Comparison of ENCODE assay signal across 9 cellular contexts in genomic region chr3:113276581-113277080, GRCh38.
DNase-seq lines count a peak whose midpoint lies in the region; ATAC-seq and TF ChIP-seq lines count a peak whose summit lies in the region.
"Had no signal": no experiment of that assay in that cellular context is flagged by ENCODE, and none has a peak within 500 bp of the region (broad histone marks: within the 10 kb centered on the region; RNA-seq: fewer than 3 reads in every experiment).

No MANE protein-coding gene starts in this region.

- 0 out of 2 replicates have a peak overlapping the region, but pooled peaks have one; percentile 25 for H3K27ac ChIP-seq in OCI-LY3 (ENCODE audit: low read length)
- H3K27ac ChIP-seq in cingulate gyrus (ENCODE audit: low read depth, low read length): peak overlapping the region; percentile 65
- H3K27ac ChIP-seq in mucosa of rectum (ENCODE audit: low read depth in 2 of 2, low read length in 2 of 2): peak overlapping the region; percentile 55 to 57
- peak overlapping the region; percentile 75 to 88 for H3K27ac ChIP-seq in testis

- no peaks in the 10 kb centered on the region for H3K79me2 ChIP-seq in OCI-LY3 (ENCODE audit: low read length)

- ATAC-seq in HG02759 (IDR thresholded peaks at IDR 0.05; ENCODE audit: unreplicated experiment): no peak

- no peaks in the 10 kb centered on the region for H4K20me1 ChIP-seq in OCI-LY3 (ENCODE audit: insufficient read depth, low read length)

- H3K4me1 ChIP-seq in OCI-LY3 (ENCODE audit: low read length) (peaks cover 29% of the 10 kb centered on the region), mucosa of rectum (ENCODE audit: control insufficient read depth in 2 of 2, insufficient read depth in 2 of 2, low read length in 2 of 2) (peaks cover 0 to 3% of the 10 kb centered on the region in 2 donors), testis (peaks cover 15% of the 10 kb centered on the region)

- H3K27me3 ChIP-seq in OCI-LY3 (ENCODE audit: low read depth, low read length): no peaks in the 10 kb centered on the region
- H3K27me3 ChIP-seq in mucosa of rectum (ENCODE audit: control insufficient read depth in 2 of 2, insufficient read depth in 2 of 2, low read length in 2 of 2): no peaks in the 10 kb centered on the region
- H3K27me3 ChIP-seq in testis: no peaks in the 10 kb centered on the region

- TF ChIP-seq CTCF in OCI-LY3 (IDR thresholded peaks at IDR 0.05; ENCODE audit: low read depth, low read length): no peak
- no peak for TF ChIP-seq CTCF in testis (IDR thresholded peaks at IDR 0.05)

- no peak for DNase-seq in testis
- no peak for DNase-seq in activated T-cell treated with anti-CD3 and anti-CD28 coated beads for 4 hours
- no peak for DNase-seq in NCI-H1105 (lab: John Stamatoyannopoulos, UW)
- DNase-seq: activated naive CD4-positive, alpha-beta T cell treated with anti-CD3 and anti-CD28 coated beads, Interleukin-2, amount 50 U/mL, for 16 hours; T-helper 17 cell had no signal

- intact Hi-C loops in testis (cut with DNase I; ENCODE audit: low total_unique reads): no loop called here

- H3K4me3 ChIP-seq in OCI-LY3 (ENCODE audit: low read length) (peak overlapping the region; percentile 67), mucosa of rectum (ENCODE audit: low read length in 2 of 2) (peak overlapping the region in 1 of 2 donors; percentile 32), testis (no peak overlapping the region)

- peak overlapping the region; percentile 63; the same call in 1 of the 2 replicates for H2AFZ ChIP-seq in OCI-LY3 (ENCODE audit: low read depth, low read length)

- no peaks in the 10 kb centered on the region for H3K36me3 ChIP-seq in OCI-LY3 (replicated peaks; ENCODE audit: low read depth, low read length)
- no peaks in the 10 kb centered on the region for H3K36me3 ChIP-seq in mucosa of rectum (ENCODE audit: control insufficient read depth in 2 of 2, insufficient read depth in 2 of 2, low read length in 2 of 2)
- H3K36me3 ChIP-seq in testis (ENCODE audit: low read depth, missing control alignments): no peaks in the 10 kb centered on the region

- no peak for TF ChIP-seq POLR2A in testis (IDR thresholded peaks at IDR 0.05)

- WGBS in testis, 2 donors: 58 to 68% methylated on average over 7 of the region's 7 CpGs

- no peaks in the 10 kb centered on the region for H3K9me3 ChIP-seq in OCI-LY3 (ENCODE audit: insufficient read depth, low read length)
- no peaks in the 10 kb centered on the region for H3K9me3 ChIP-seq in mucosa of rectum (ENCODE audit: control insufficient read depth in 2 of 2, low read length in 2 of 2)
- no peaks in the 10 kb centered on the region for H3K9me3 ChIP-seq in testis

- peak overlapping the region; percentile 83 for H3K4me2 ChIP-seq in OCI-LY3 (ENCODE audit: low read length)

- peak overlapping the region; percentile 61 for H3K9ac ChIP-seq in OCI-LY3 (ENCODE audit: low read length)
- H3K9ac ChIP-seq in mucosa of rectum (ENCODE audit: low read depth in 1 of 2, low read length in 2 of 2): peak overlapping the region in 1 of 2 donors; percentile 34

Comparison
In these comparisons a context has a peak if more than half of its experiments do, and no peak if none do; other contexts are left out.
1. H3K27ac ChIP-seq: peak in every context shown above with its lines; median percentile 82 in testis; 65 in cingulate gyrus; 56 in mucosa of rectum; 25 in OCI-LY3.